In the genomic region with DNA sequence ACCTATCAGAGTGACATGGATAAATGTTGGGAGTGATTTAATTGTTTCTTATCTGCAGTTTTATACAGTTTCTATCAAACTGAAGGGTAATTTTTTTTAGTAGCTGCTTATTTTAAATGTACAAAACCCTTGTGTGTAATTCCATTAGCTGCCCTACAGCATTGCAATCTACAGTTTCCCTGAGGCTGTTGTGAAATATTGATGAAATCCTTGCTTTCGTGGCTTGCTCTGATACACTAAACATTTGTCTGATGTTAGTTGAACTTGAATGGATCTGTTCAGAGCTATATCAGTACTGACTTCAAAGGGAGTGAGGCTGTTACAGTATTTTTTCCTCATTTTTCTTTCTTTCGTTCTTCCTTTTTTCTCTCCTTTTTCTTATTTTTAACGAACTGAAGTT, we compare ENCODE assay signal across 29 cellular contexts.
DNase-seq lines count a peak whose midpoint lies in the region; ATAC-seq and TF ChIP-seq lines count a peak whose summit lies in the region.
"Had no signal": no experiment of that assay in that cellular context is flagged by ENCODE, and none has a peak within 500 bp of the region (broad histone marks: within the 10 kb centered on the region; RNA-seq: fewer than 3 reads in every experiment).

No MANE protein-coding gene starts in this region.

- H3K9me3 Mint-ChIP-seq in type B pancreatic cell = peaks cover 3% of the 10 kb centered on the region
- H3K9me3 Mint-ChIP-seq: activated naive CD4-positive, alpha-beta T cell treated with anti-CD3 and anti-CD28 coated beads, Interleukin-2, amount 10 ng/mL, durations not matched to agents 7 days and 5 days; CD4-positive, alpha-beta memory T cell; endodermal cell; stimulated activated naive CD8-positive, alpha-beta T cell treated with anti-CD3 and anti-CD28 coated beads, Interleukin-15, amount 100 ng/mL, for 72 hours; T-helper 1 cell treated with Interleukin-12 subunit alpha and Interleukin-12 subunit beta and Interleukin-4 antibody, amounts not matched to agents 30 μg/mL and 1 μg/mL, for 36 hours had no signal

- H3K4me3 Mint-ChIP-seq in type B pancreatic cell = peak overlapping the region; percentile 48
- H3K4me3 Mint-ChIP-seq: activated naive CD4-positive, alpha-beta T cell treated with anti-CD3 and anti-CD28 coated beads, Interleukin-2, amount 10 ng/mL, durations not matched to agents 7 days and 5 days; CD4-positive, alpha-beta memory T cell; endodermal cell; stimulated activated naive CD8-positive, alpha-beta T cell treated with anti-CD3 and anti-CD28 coated beads, Interleukin-15, amount 100 ng/mL, for 72 hours; T-helper 1 cell treated with Interleukin-12 subunit alpha and Interleukin-12 subunit beta and Interleukin-4 antibody, amounts not matched to agents 30 μg/mL and 1 μg/mL, for 36 hours had no signal

- H3K27me3 Mint-ChIP-seq in type B pancreatic cell = no peaks in the 10 kb centered on the region
- H3K27me3 Mint-ChIP-seq: activated naive CD4-positive, alpha-beta T cell treated with anti-CD3 and anti-CD28 coated beads, Interleukin-2, amount 10 ng/mL, durations not matched to agents 7 days and 5 days; progenitor cell of endocrine pancreas; stimulated activated naive CD8-positive, alpha-beta T cell treated with anti-CD3 and anti-CD28 coated beads, Interleukin-15, amount 100 ng/mL, for 72 hours had no signal

- no peak overlapping the region for H3K9ac ChIP-seq in SK-N-MC (ENCODE audit: insufficient read length)

- H3K9me3 ChIP-seq in SK-N-MC (ENCODE audit: low read depth, low read length) = no peaks in the 10 kb centered on the region
- H3K9me3 ChIP-seq: esophagus squamous epithelium, thyroid gland had no signal

- H3K36me3 Mint-ChIP-seq in type B pancreatic cell = peaks cover 3% of the 10 kb centered on the region
- H3K36me3 Mint-ChIP-seq: activated naive CD4-positive, alpha-beta T cell treated with anti-CD3 and anti-CD28 coated beads, Interleukin-2, amount 10 ng/mL, durations not matched to agents 7 days and 5 days; CD4-positive, alpha-beta memory T cell had no signal

- ATAC-seq in HG03097 (IDR thresholded peaks at IDR 0.05; ENCODE audit: low FRiP score, unreplicated experiment) = no peak
- ATAC-seq: stimulated activated naive CD8-positive, alpha-beta T cell treated with anti-CD3 and anti-CD28 coated beads, Interleukin-15, amount 100 ng/mL, for 72 hours had no signal

- peak overlapping the region; percentile 2; the same call in 1 of the 2 replicates for H3K27ac ChIP-seq in SK-N-MC
- H3K27ac ChIP-seq: 22Rv1, esophagus squamous epithelium, thyroid gland had no signal

- H3K27ac Mint-ChIP-seq in type B pancreatic cell = peak overlapping the region; percentile 46
- H3K27ac Mint-ChIP-seq: activated naive CD4-positive, alpha-beta T cell treated with anti-CD3 and anti-CD28 coated beads, Interleukin-2, amount 10 ng/mL, durations not matched to agents 7 days and 5 days; endodermal cell; progenitor cell of endocrine pancreas; T-helper 1 cell treated with Interleukin-12 subunit alpha and Interleukin-12 subunit beta and Interleukin-4 antibody, amounts not matched to agents 30 μg/mL and 1 μg/mL, for 36 hours had no signal

- no peaks in the 10 kb centered on the region for H3K36me3 ChIP-seq in SK-N-MC (ENCODE audit: insufficient read depth, low read length)
- H3K36me3 ChIP-seq: esophagus squamous epithelium, thyroid gland had no signal

- H3K4me3 ChIP-seq in SK-N-MC (0 out of 2 replicates have a peak overlapping the region, but pooled peaks have one; percentile 18), fibroblast of villous mesenchyme (ENCODE audit: low read depth, low read length) (no peak overlapping the region)
- H3K4me3 ChIP-seq: esophagus squamous epithelium, lung, thyroid gland had no signal

- DNase-seq in NOMO-1 (lab: John Stamatoyannopoulos, UW; ENCODE audit: unreplicated experiment in 2 of 2) (peak; percentile 44 to 72), NOMO-1 treated with dmso at 0.1 percent for 144 hours (lab: John Stamatoyannopoulos, UW; ENCODE audit: unreplicated experiment) (no peak), SK-N-MC (ENCODE audit: low read depth, low spot score) (peak; percentile 51), fibroblast of villous mesenchyme (ENCODE audit: low read depth) (peak; percentile 47), type B pancreatic cell (ENCODE audit: extremely low spot score, unreplicated experiment) (no peak), NCI-H1436 treated with DMSO at 0.1 percent for 48 hours (lab: John Stamatoyannopoulos, UW) (no peak)
- DNase-seq in stimulated activated CD4-positive, alpha-beta T cell treated with anti-CD3 and anti-CD28 coated beads, Interleukin-4, amount 100 ng/mL, for 4 hours = no peak
- DNase-seq: activated CD4-positive, alpha-beta T cell treated with anti-CD3 and anti-CD28 coated beads for 48 hours; activated naive CD4-positive, alpha-beta T cell treated with anti-CD3 and anti-CD28 coated beads, Interleukin-2, amount 10 ng/mL, durations not matched to agents 7 days and 5 days; activated T-cell treated with anti-CD3 and anti-CD28 coated beads, Interleukin-2, amount 50 U/mL, for 48 hours; AML-193; CD4-positive, alpha-beta memory T cell; cortex of kidney; DMS 273 treated with DMSO at 0.1 percent for 48 hours; endodermal cell; esophagus squamous epithelium; KBM-7; NCI-H1048; NCI-H187 treated with DMSO at 0.1 percent for 48 hours; NCI-H2227 treated with DMSO at 0.1 percent for 48 hours; NCI-H748 treated with DMSO at 0.1 percent for 48 hours; SHP77; stimulated activated naive CD8-positive, alpha-beta T cell treated with anti-CD3 and anti-CD28 coated beads, Interleukin-15, amount 100 ng/mL, for 72 hours; thyroid gland had no signal

- peaks cover 27% of the 10 kb centered on the region for H3K4me1 Mint-ChIP-seq in type B pancreatic cell (ENCODE audit: unreplicated experiment)
- H3K4me1 Mint-ChIP-seq: activated naive CD4-positive, alpha-beta T cell treated with anti-CD3 and anti-CD28 coated beads, Interleukin-2, amount 10 ng/mL, durations not matched to agents 7 days and 5 days; endodermal cell; stimulated activated naive CD8-positive, alpha-beta T cell treated with anti-CD3 and anti-CD28 coated beads, Interleukin-15, amount 100 ng/mL, for 72 hours had no signal

- TF ChIP-seq CTCF in fibroblast of villous mesenchyme (IDR thresholded peaks at IDR 0.05; ENCODE audit: insufficient read depth, low read depth, low read length) (no peak), type B pancreatic cell (conservative IDR thresholded peaks at IDR 0.05) (no peak)

Comparison
In these comparisons a context has a peak if more than half of its experiments do, and no peak if none do; other contexts are left out.
1. DNase-seq: peak in NOMO-1 (2 of 2), SK-N-MC (single experiment) and fibroblast of villous mesenchyme (single experiment); none in NOMO-1 treated with dmso at 0.1 percent for 144 hours (single experiment), type B pancreatic cell (single experiment), NCI-H1436 treated with DMSO at 0.1 percent for 48 hours (single experiment) and stimulated activated CD4-positive, alpha-beta T cell treated with anti-CD3 and anti-CD28 coated beads, Interleukin-4, amount 100 ng/mL, for 4 hours (0 of 2).